ENCODE assay signal across 1 cellular context in genomic region chr22:44056649-44057048, GRCh38. TPM values are rescaled to one million over a fixed set of nuclear protein-coding genes. Genes with fewer than 3 reads are reported as not detected.
"Had no signal": no experiment of that assay in that cellular context is flagged by ENCODE, and none has a peak within 500 bp of the region (broad histone marks: within the 10 kb centered on the region; RNA-seq: fewer than 3 reads in every experiment).

No MANE protein-coding gene starts in this region.

RNA-seq across cellular contexts. Expression of gene PARVB, which starts 32.5 kb away (rescaled TPM):
- total RNA-seq: HT-29 had no signal
